8 cellular contexts compared by ENCODE assay signal in the genomic region with DNA sequence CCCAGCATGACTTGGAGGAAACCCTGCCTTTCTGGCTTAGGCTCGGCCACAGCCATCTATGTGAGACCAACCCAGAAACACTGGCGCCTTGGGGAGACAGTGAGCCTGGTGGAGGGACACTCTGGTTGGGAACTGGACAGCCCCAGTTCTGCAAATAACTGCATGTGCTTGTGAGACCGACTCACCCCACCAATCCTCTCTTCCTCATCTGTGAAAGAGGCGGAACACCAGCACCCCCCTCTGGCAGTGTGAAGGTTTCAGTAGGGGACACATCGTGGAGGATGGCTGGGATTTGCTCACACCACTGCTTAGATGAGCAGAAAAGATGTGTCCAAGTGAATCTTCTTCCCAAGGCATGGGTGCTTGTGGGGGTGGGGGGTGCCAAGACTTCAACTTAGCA. TPM values are rescaled to one million over a fixed set of nuclear protein-coding genes. Genes with fewer than 3 reads are reported as not detected.
A peak's percentile ranks its signal among the peaks of the same experiment; 100 is the strongest.
DNase-seq lines count a peak whose midpoint lies in the region; ATAC-seq and TF ChIP-seq lines count a peak whose summit lies in the region.

No MANE protein-coding gene starts in this region.

- no peaks in the 10 kb centered on the region for H3K36me3 ChIP-seq in left ventricle myocardium inferior
- H3K36me3 ChIP-seq in right atrium auricular region = no peaks in the 10 kb centered on the region

- DNase-seq in left ventricle myocardium inferior (no peak), right atrium auricular region (ENCODE audit: low spot score) (no peak), NCI-H460 (ENCODE audit: extremely low read depth, low read depth) (peak; percentile 38), myocyte (ENCODE audit: low read depth) (peak; percentile 19), AG08395 (ENCODE audit: low spot score) (no peak), GM19238 (ENCODE audit: insufficient read length, low spot score) (no peak)
- DNase-seq in activated naive CD4-positive, alpha-beta T cell treated with anti-CD3 and anti-CD28 coated beads, Interleukin-2, amount 50 U/mL, for 16 hours = peak; percentile 22

- TF ChIP-seq CTCF in left ventricle myocardium inferior (IDR thresholded peaks at IDR 0.05; ENCODE audit: borderline replicate concordance) = peak; percentile 33
- TF ChIP-seq CTCF in right atrium auricular region (IDR thresholded peaks at IDR 0.05) = no peak

- H3K27me3 ChIP-seq in left ventricle myocardium inferior (ENCODE audit: low read depth) = peaks cover 78% of the 10 kb centered on the region
- peaks cover 0 to under 1% of the 10 kb centered on the region in 2 donors for H3K27me3 ChIP-seq in right atrium auricular region

- H3K9me3 ChIP-seq in left ventricle myocardium inferior (replicated peaks) (no peaks in the 10 kb centered on the region), right atrium auricular region (no peaks in the 10 kb centered on the region)

- intact Hi-C loops in left ventricle myocardium inferior (cut with micrococcal nuclease) = no loop called here

- H3K4me1 ChIP-seq in left ventricle myocardium inferior = no peaks in the 10 kb centered on the region
- no peaks in the 10 kb centered on the region for H3K4me1 ChIP-seq in right atrium auricular region

- no peak overlapping the region for H3K27ac ChIP-seq in left ventricle myocardium inferior (replicated peaks)
- H3K27ac ChIP-seq in right atrium auricular region = no peak overlapping the region

- no peak for ATAC-seq in GM21619 (IDR thresholded peaks at IDR 0.05; ENCODE audit: unreplicated experiment)

- no peak overlapping the region for H3K4me3 ChIP-seq in left ventricle myocardium inferior
- no peak overlapping the region for H3K4me3 ChIP-seq in right atrium auricular region

RNA-seq across cellular contexts. Expression of a gene that starts 43.4 kb away (rescaled TPM):
- total RNA-seq in left ventricle myocardium inferior (1.8 TPM), right atrium auricular region (under 1 TPM; 0.24 to 0.85 TPM), myocyte (4.8 and 12.5 TPM in 2 replicates)
- 0.27 and 0.38 TPM in 2 replicates for total RNA-seq in NCI-H460 (2014; rRNA removed; shearing (Covaris generic))
- polyA plus RNA-seq in NCI-H460 (2014; cell fraction: nucleus; rRNA removed) = 0.42 and 0.97 TPM in 2 replicates
- 1.1 TPM for polyA plus RNA-seq in myocyte (2012)

Comparison
In these comparisons a context has a peak if more than half of its experiments do, and no peak if none do; other contexts are left out.
1. DNase-seq: peak in NCI-H460 (single experiment), activated naive CD4-positive, alpha-beta T cell treated with anti-CD3 and anti-CD28 coated beads, Interleukin-2, amount 50 U/mL, for 16 hours (single experiment) and myocyte (single experiment); none in left ventricle myocardium inferior (single experiment), right atrium auricular region (single experiment), AG08395 (single experiment) and GM19238 (single experiment).